18 cellular contexts compared by ENCODE assay signal in the genomic region with DNA sequence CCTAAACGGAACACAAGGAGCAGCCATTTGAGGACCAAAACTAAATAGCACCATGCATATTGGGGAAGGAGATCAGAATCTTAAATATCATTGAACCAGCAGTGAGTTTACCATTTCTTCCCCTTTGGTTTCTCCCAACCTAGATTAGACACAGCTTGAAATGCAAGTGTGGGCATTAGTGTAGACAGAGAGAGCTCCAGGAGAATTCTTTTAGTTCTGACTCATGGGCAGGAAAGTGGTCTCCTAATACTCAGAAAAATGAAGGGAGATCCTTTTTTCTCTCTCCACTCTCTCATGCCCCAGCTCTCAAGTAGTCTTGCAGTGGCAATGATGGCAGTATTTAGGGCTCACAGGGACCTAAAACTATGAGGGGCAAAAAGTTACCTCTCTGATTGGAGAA.
DNase-seq lines count a peak whose midpoint lies in the region; TF ChIP-seq lines count a peak whose summit lies in the region.
"Had no signal": no experiment of that assay in that cellular context is flagged by ENCODE, and none has a peak within 500 bp of the region (broad histone marks: within the 10 kb centered on the region; RNA-seq: fewer than 3 reads in every experiment).

No MANE protein-coding gene starts in this region.

- peaks cover 64% of the 10 kb centered on the region for H3K4me1 Mint-ChIP-seq in activated naive CD8-positive, alpha-beta T cell (ENCODE audit: low read depth)
- H3K4me1 Mint-ChIP-seq in activated naive CD8-positive, alpha-beta T cell treated with anti-CD3 and anti-CD28 coated beads for 36 hours: peaks cover 34% of the 10 kb centered on the region
- H3K4me1 Mint-ChIP-seq: H9, IgD-negative memory B cell had no signal

- in situ Hi-C loops in brain microvascular endothelial cell (cut with HindIII; ENCODE audit: low pct_ligation_motif_present, low sequenced_read_pairs): no loop called here

- no peak overlapping the region for H3K4me3 Mint-ChIP-seq in activated naive CD8-positive, alpha-beta T cell
- H3K4me3 Mint-ChIP-seq in activated naive CD8-positive, alpha-beta T cell treated with anti-CD3 and anti-CD28 coated beads for 36 hours: no peak overlapping the region
- H3K4me3 Mint-ChIP-seq: H9 had no signal

- H3K4me3 ChIP-seq in brain microvascular endothelial cell (ENCODE audit: low read depth, low read length): no peak overlapping the region
- H3K4me3 ChIP-seq: A549, BLaER1, MG63, Peyer's patch had no signal

- H3K9me3 Mint-ChIP-seq in activated naive CD8-positive, alpha-beta T cell (ENCODE audit: low read depth): no peaks in the 10 kb centered on the region
- peaks cover 3% of the 10 kb centered on the region for H3K9me3 Mint-ChIP-seq in activated naive CD8-positive, alpha-beta T cell treated with anti-CD3 and anti-CD28 coated beads for 36 hours
- H3K9me3 Mint-ChIP-seq: H9, IgD-negative memory B cell had no signal

- no peak for DNase-seq in activated naive CD8-positive, alpha-beta T cell treated with anti-CD3 and anti-CD28 coated beads for 36 hours
- DNase-seq in M059J (ENCODE audit: low read depth) (peak; percentile 35), brain microvascular endothelial cell (peak; percentile 24), renal cortical epithelial cell (ENCODE audit: low read depth) (peak; percentile 13), globus pallidus (ENCODE audit: low spot score) (no peak), dermis blood vessel endothelial cell (no peak), HEK293T (ENCODE audit: extremely low spot score) (no peak)
- DNase-seq: H9, Karpas-422, MG63, NCI-H1048, NCI-H2081, Peyer's patch had no signal

- no peak for TF ChIP-seq CTCF in brain microvascular endothelial cell (IDR thresholded peaks at IDR 0.05; ENCODE audit: low read depth, low read length, missing control alignments)

- no peak overlapping the region for H3K27ac ChIP-seq in brain microvascular endothelial cell
- H3K27ac ChIP-seq: A549, BLaER1, HL-60, Peyer's patch had no signal

- no peaks in the 10 kb centered on the region for H3K36me3 ChIP-seq in brain microvascular endothelial cell (replicated peaks)
- H3K36me3 ChIP-seq: BLaER1, MG63, Peyer's patch had no signal

- peak overlapping the region; percentile 62 for H3K27ac Mint-ChIP-seq in activated naive CD8-positive, alpha-beta T cell
- no peak overlapping the region for H3K27ac Mint-ChIP-seq in activated naive CD8-positive, alpha-beta T cell treated with anti-CD3 and anti-CD28 coated beads for 36 hours
- H3K27ac Mint-ChIP-seq: H9, IgD-negative memory B cell had no signal

- CTCF ChIA-PET in HEK293T (lab: Yijun Ruan, JAX): no interaction called here

- H3K27me3 ChIP-seq in brain microvascular endothelial cell (replicated peaks): no peaks in the 10 kb centered on the region
- H3K27me3 ChIP-seq: BLaER1, MG63, Peyer's patch had no signal

- peaks cover 13% of the 10 kb centered on the region for H3K36me3 Mint-ChIP-seq in activated naive CD8-positive, alpha-beta T cell
- H3K36me3 Mint-ChIP-seq in activated naive CD8-positive, alpha-beta T cell treated with anti-CD3 and anti-CD28 coated beads for 36 hours: peaks cover 29% of the 10 kb centered on the region

- no peaks in the 10 kb centered on the region for H3K27me3 Mint-ChIP-seq in activated naive CD8-positive, alpha-beta T cell
- no peaks in the 10 kb centered on the region for H3K27me3 Mint-ChIP-seq in activated naive CD8-positive, alpha-beta T cell treated with anti-CD3 and anti-CD28 coated beads for 36 hours
- H3K27me3 Mint-ChIP-seq: IgD-negative memory B cell had no signal

- POLR2A ChIA-PET in HEK293T (lab: Yijun Ruan, JAX): no interaction called here

TF ChIP-seq in HEK293T, 16 proteins besides CTCF, POLR2A, EP300 and RAD21:
- no peak for TF ChIP-seq ELF4 (IDR thresholded peaks at IDR 0.05)
- no peak for TF ChIP-seq NFRKB (IDR thresholded peaks at IDR 0.05)
- no peak for TF ChIP-seq ARNT (IDR thresholded peaks at IDR 0.05)
- TF ChIP-seq TARDBP (IDR thresholded peaks at IDR 0.05): no peak
- TF ChIP-seq LEF1 (IDR thresholded peaks at IDR 0.05; ENCODE audit: borderline replicate concordance): no peak
- TF ChIP-seq, protein P1, sequence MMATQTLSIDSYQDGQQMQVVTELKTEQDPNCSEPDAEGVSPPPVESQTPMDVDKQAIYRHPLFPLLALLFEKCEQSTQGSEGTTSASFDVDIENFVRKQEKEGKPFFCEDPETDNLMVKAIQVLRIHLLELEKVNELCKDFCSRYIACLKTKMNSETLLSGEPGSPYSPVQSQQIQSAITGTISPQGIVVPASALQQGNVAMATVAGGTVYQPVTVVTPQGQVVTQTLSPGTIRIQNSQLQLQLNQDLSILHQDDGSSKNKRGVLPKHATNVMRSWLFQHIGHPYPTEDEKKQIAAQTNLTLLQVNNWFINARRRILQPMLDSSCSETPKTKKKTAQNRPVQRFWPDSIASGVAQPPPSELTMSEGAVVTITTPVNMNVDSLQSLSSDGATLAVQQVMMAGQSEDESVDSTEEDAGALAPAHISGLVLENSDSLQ (IDR thresholded peaks at IDR 0.05): no peak
- no peak for TF ChIP-seq SP1 (IDR thresholded peaks at IDR 0.05)
- TF ChIP-seq FOXA1 (IDR thresholded peaks at IDR 0.05): no peak
- no peak for TF ChIP-seq CTBP1 (IDR thresholded peaks at IDR 0.05; ENCODE audit: borderline replicate concordance)
- TF ChIP-seq SUZ12 (IDR thresholded peaks at IDR 0.05): no peak
- TF ChIP-seq FOXK2 (IDR thresholded peaks at IDR 0.05): no peak
- TF ChIP-seq FOXM1 (IDR thresholded peaks at IDR 0.05; ENCODE audit: borderline replicate concordance): no peak
- no peak for TF ChIP-seq L3MBTL2 (conservative IDR thresholded peaks at IDR 0.05)
- no peak for TF ChIP-seq HDGF (IDR thresholded peaks at IDR 0.05; ENCODE audit: borderline replicate concordance)
- TF ChIP-seq BHLHE40 (IDR thresholded peaks at IDR 0.05; ENCODE audit: borderline replicate concordance): no peak
- no peak for TF ChIP-seq ZNF384 (IDR thresholded peaks at IDR 0.05)

Comparison
In these comparisons a context has a peak if more than half of its experiments do, and no peak if none do; other contexts are left out.
1. DNase-seq: peak in M059J (single experiment), brain microvascular endothelial cell (single experiment) and renal cortical epithelial cell (single experiment); none in activated naive CD8-positive, alpha-beta T cell treated with anti-CD3 and anti-CD28 coated beads for 36 hours (single experiment), globus pallidus (single experiment), dermis blood vessel endothelial cell (single experiment) and HEK293T (single experiment).